Comparison of ENCODE assay signal across 1 cellular context in genomic region chr5:69414885-69415583, GRCh38.
TF ChIP-seq lines count a peak whose summit lies in the region.

A gene with protein sequence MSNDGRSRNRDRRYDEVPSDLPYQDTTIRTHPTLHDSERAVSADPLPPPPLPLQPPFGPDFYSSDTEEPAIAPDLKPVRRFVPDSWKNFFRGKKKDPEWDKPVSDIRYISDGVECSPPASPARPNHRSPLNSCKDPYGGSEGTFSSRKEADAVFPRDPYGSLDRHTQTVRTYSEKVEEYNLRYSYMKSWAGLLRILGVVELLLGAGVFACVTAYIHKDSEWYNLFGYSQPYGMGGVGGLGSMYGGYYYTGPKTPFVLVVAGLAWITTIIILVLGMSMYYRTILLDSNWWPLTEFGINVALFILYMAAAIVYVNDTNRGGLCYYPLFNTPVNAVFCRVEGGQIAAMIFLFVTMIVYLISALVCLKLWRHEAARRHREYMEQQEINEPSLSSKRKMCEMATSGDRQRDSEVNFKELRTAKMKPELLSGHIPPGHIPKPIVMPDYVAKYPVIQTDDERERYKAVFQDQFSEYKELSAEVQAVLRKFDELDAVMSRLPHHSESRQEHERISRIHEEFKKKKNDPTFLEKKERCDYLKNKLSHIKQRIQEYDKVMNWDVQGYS (plus strand): TSS chr5:69415116. CDS start chr5:69419386, 4,270 bp downstream.

TF ChIP-seq in HepG2, 621 proteins besides CTCF, POLR2A, EP300 and RAD21 (continued from another document and continues in another):
- 0 out of 2 replicates have a peak, but pooled peaks have one; percentile 37 for TF ChIP-seq ZNF124 (CRISPR knock-in tag; IDR thresholded peaks at IDR 0.05)
- TF ChIP-seq ZBTB1 (CRISPR knock-in tag; IDR thresholded peaks at IDR 0.05; ENCODE audit: borderline replicate concordance), result no peak
- TF ChIP-seq ZNF468 (CRISPR knock-in tag; IDR thresholded peaks at IDR 0.05), result 0 out of 2 replicates have a peak, but pooled peaks have one; percentile 29
- TF ChIP-seq, protein P1, sequence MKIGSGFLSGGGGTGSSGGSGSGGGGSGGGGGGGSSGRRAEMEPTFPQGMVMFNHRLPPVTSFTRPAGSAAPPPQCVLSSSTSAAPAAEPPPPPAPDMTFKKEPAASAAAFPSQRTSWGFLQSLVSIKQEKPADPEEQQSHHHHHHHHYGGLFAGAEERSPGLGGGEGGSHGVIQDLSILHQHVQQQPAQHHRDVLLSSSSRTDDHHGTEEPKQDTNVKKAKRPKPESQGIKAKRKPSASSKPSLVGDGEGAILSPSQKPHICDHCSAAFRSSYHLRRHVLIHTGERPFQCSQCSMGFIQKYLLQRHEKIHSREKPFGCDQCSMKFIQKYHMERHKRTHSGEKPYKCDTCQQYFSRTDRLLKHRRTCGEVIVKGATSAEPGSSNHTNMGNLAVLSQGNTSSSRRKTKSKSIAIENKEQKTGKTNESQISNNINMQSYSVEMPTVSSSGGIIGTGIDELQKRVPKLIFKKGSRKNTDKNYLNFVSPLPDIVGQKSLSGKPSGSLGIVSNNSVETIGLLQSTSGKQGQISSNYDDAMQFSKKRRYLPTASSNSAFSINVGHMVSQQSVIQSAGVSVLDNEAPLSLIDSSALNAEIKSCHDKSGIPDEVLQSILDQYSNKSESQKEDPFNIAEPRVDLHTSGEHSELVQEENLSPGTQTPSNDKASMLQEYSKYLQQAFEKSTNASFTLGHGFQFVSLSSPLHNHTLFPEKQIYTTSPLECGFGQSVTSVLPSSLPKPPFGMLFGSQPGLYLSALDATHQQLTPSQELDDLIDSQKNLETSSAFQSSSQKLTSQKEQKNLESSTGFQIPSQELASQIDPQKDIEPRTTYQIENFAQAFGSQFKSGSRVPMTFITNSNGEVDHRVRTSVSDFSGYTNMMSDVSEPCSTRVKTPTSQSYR (CRISPR knock-in tag; IDR thresholded peaks at IDR 0.05; ENCODE audit: borderline replicate concordance), result peak; percentile 79; the same call in 1 of the 2 replicates
- TF ChIP-seq ZNF296 (CRISPR knock-in tag; conservative IDR thresholded peaks at IDR 0.05), result no peak
- no peak for TF ChIP-seq ZNF543 (CRISPR knock-in tag; IDR thresholded peaks at IDR 0.05)
- TF ChIP-seq ZNF264 (CRISPR knock-in tag; IDR thresholded peaks at IDR 0.05), result no peak
- TF ChIP-seq ZNF446 (CRISPR knock-in tag; IDR thresholded peaks at IDR 0.05), result 0 out of 2 replicates have a peak, but pooled peaks have one; percentile 42
- TF ChIP-seq ZBTB34 (CRISPR knock-in tag; IDR thresholded peaks at IDR 0.05), result 0 out of 2 replicates have a peak, but pooled peaks have one; percentile 25
- peak; percentile 81 for TF ChIP-seq PATZ1 (CRISPR knock-in tag; IDR thresholded peaks at IDR 0.05)
- peak; percentile 91 for TF ChIP-seq ZC3H13 (CRISPR knock-in tag; IDR thresholded peaks at IDR 0.05)
- TF ChIP-seq NFYC (CRISPR knock-in tag; IDR thresholded peaks at IDR 0.05), result no peak
- no peak for TF ChIP-seq ZNF280D (CRISPR knock-in tag; IDR thresholded peaks at IDR 0.05)
- TF ChIP-seq KDM3A (CRISPR knock-in tag; IDR thresholded peaks at IDR 0.05; ENCODE audit: low read depth), result 0 out of 2 replicates have a peak, but pooled peaks have one; percentile 22
- no peak for TF ChIP-seq AKNA (CRISPR knock-in tag; IDR thresholded peaks at IDR 0.05; ENCODE audit: borderline replicate concordance)
- peak; percentile 93 for TF ChIP-seq KDM2A (CRISPR knock-in tag; IDR thresholded peaks at IDR 0.05; ENCODE audit: borderline replicate concordance, low read depth)
- TF ChIP-seq ZKSCAN1 (IDR thresholded peaks at IDR 0.05; ENCODE audit: low read length), result no peak
- TF ChIP-seq NBN (conservative IDR thresholded peaks at IDR 0.05), result no peak
- TF ChIP-seq PRMT3 (CRISPR knock-in tag; IDR thresholded peaks at IDR 0.05; ENCODE audit: borderline replicate concordance, low read depth), result no peak
- TF ChIP-seq DMAP1 (CRISPR knock-in tag; IDR thresholded peaks at IDR 0.05), result peak; percentile 52; the same call in 1 of the 2 replicates
- peak; percentile 93 for TF ChIP-seq ZNF687 (CRISPR knock-in tag; IDR thresholded peaks at IDR 0.05)
- peak; percentile 64; the same call in 1 of the 2 replicates for TF ChIP-seq SMC3 (IDR thresholded peaks at IDR 0.05; ENCODE audit: low read length)
- peak; percentile 79; the same call in 1 of the 2 replicates for TF ChIP-seq ZNF589 (CRISPR knock-in tag; conservative IDR thresholded peaks at IDR 0.05)
- no peak for TF ChIP-seq ZNF329 (CRISPR knock-in tag; IDR thresholded peaks at IDR 0.05; ENCODE audit: low read depth)
- TF ChIP-seq ZNF720 (CRISPR knock-in tag; IDR thresholded peaks at IDR 0.05), result no peak
- no peak for TF ChIP-seq SRSF9 (IDR thresholded peaks at IDR 0.05; ENCODE audit: borderline replicate concordance, insufficient read depth, low read depth, low read length, poor library complexity, severe bottlenecking)
- TF ChIP-seq MTF1 (CRISPR knock-in tag; IDR thresholded peaks at IDR 0.05), result no peak
- no peak for TF ChIP-seq ATM (IDR thresholded peaks at IDR 0.05; ENCODE audit: borderline replicate concordance)
- peak; percentile 67 for TF ChIP-seq SRSF1 (optimal IDR thresholded peaks at IDR 0.05; ENCODE audit: low read depth, low read length)
- no peak for TF ChIP-seq TBL1XR1 (IDR thresholded peaks at IDR 0.05; ENCODE audit: borderline replicate concordance, low read length, partially characterized antibody)
- TF ChIP-seq PLRG1 (conservative IDR thresholded peaks at IDR 0.05), result no peak
- TF ChIP-seq ZNF235 (CRISPR knock-in tag; IDR thresholded peaks at IDR 0.05; ENCODE audit: borderline replicate concordance), result peak; percentile 68; the same call in 1 of the 2 replicates
- TF ChIP-seq TEAD2 (CRISPR knock-in tag; IDR thresholded peaks at IDR 0.05), result no peak
- TF ChIP-seq NCOR1 (IDR thresholded peaks at IDR 0.05; ENCODE audit: borderline replicate concordance, low read length), result no peak
- TF ChIP-seq, protein P2, sequence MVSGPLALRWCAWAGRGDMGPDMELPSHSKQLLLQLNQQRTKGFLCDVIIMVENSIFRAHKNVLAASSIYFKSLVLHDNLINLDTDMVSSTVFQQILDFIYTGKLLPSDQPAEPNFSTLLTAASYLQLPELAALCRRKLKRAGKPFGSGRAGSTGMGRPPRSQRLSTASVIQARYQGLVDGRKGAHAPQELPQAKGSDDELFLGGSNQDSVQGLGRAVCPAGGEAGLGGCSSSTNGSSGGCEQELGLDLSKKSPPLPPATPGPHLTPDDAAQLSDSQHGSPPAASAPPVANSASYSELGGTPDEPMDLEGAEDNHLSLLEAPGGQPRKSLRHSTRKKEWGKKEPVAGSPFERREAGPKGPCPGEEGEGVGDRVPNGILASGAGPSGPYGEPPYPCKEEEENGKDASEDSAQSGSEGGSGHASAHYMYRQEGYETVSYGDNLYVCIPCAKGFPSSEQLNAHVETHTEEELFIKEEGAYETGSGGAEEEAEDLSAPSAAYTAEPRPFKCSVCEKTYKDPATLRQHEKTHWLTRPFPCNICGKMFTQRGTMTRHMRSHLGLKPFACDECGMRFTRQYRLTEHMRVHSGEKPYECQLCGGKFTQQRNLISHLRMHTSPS (CRISPR knock-in tag; IDR thresholded peaks at IDR 0.05; ENCODE audit: low read depth), result no peak
- peak; percentile 77 for TF ChIP-seq ZNF331 (CRISPR knock-in tag; IDR thresholded peaks at IDR 0.05)
- TF ChIP-seq NAIF1 (CRISPR knock-in tag; IDR thresholded peaks at IDR 0.05; ENCODE audit: borderline replicate concordance), result peak; percentile 44; the same call in 1 of the 2 replicates
